ENCODE assay signal across 11 cellular contexts in genomic region chr1:181469829-181470228, GRCh38. TPM values are rescaled to one million over a fixed set of nuclear protein-coding genes. Genes with fewer than 3 reads are reported as not detected.
DNase-seq lines count a peak whose midpoint lies in the region; ATAC-seq, FAIRE-seq and TF ChIP-seq lines count a peak whose summit lies in the region.
"Had no signal": no experiment of that assay in that cellular context is flagged by ENCODE, and none has a peak within 500 bp of the region (broad histone marks: within the 10 kb centered on the region; RNA-seq: fewer than 3 reads in every experiment).

No MANE protein-coding gene starts in this region.

- no peak overlapping the region for H2AFZ ChIP-seq in K562 (ENCODE audit: low read depth, low read length)

- TF ChIP-seq EP300 in K562 (IDR thresholded peaks at IDR 0.05; ENCODE audit: low read length), result no peak

- H3K79me2 ChIP-seq in K562 (ENCODE audit: control insufficient read depth, insufficient read depth, low read length), result no peaks in the 10 kb centered on the region

- no peak for TF ChIP-seq CTCF in left ventricle myocardium inferior (IDR thresholded peaks at IDR 0.05; ENCODE audit: borderline replicate concordance)
- no peak for TF ChIP-seq CTCF in K562 (IDR thresholded peaks at IDR 0.05 in 2 of 3, conservative IDR thresholded peaks at IDR 0.05 in 1 of 3; ENCODE audit: insufficient read depth in 2 of 3, low read depth in 1 of 3, low read length in 3 of 3)

- WGBS in K562 (ENCODE audit: insufficient coverage, low coverage, missing lambda C conversion rate), result 0% methylated on average over 5 of the region's 5 CpGs

- peak; percentile 66 for FAIRE-seq in K562 (lab: Jason Lieb, UNC)

- H3K9me3 ChIP-seq in left ventricle myocardium inferior (replicated peaks) (peaks cover 5% of the 10 kb centered on the region), K562 (replicated peaks; ENCODE audit: control insufficient read depth, insufficient read depth, low read depth, low read length) (no peaks in the 10 kb centered on the region)

- H3K27ac ChIP-seq in left ventricle myocardium inferior (replicated peaks), result no peak overlapping the region
- H3K27ac ChIP-seq in K562 (ENCODE audit: extremely low read depth, low read depth, low read length), result no peak overlapping the region
- H3K27ac ChIP-seq: dorsolateral prefrontal cortex had no signal

- in situ Hi-C loops in K562 (cut with MboI), result loop anchor here (10.0 kb wide), 1 partner anchor 595 kb away; the partner anchor contains the start of gene ZNF648

- H3K27me3 ChIP-seq in left ventricle myocardium inferior (ENCODE audit: low read depth) (peaks cover 98% of the 10 kb centered on the region), K562 (ENCODE audit: control insufficient read depth in 2 of 2, insufficient read depth in 2 of 2, low read length in 2 of 2) (no peaks in the 10 kb centered on the region)

- no peaks in the 10 kb centered on the region for H3K9me1 ChIP-seq in K562 (ENCODE audit: control insufficient read depth, insufficient read depth, low read length)

- BruUV-seq in K562 (replicated peaks; lab: Mats Ljungman, UMichigan), result no TSS peak

- POLR2A ChIA-PET in K562 (lab: Yijun Ruan, JAX), result interaction anchor here (0.8 kb wide), 1 partner anchor 10 kb away, joined by 3 read pairs; no protein-coding TSS in a partner anchor

- intact Hi-C loops in Right ventricle myocardium superior (cut with DNase I), result no loop called here
- intact Hi-C loops in left ventricle myocardium inferior (cut with micrococcal nuclease), result no loop called here
- intact Hi-C loops in K562 (cut with micrococcal nuclease), result no loop called here

- H3K36me3 ChIP-seq in left ventricle myocardium inferior (no peaks in the 10 kb centered on the region), K562 (ENCODE audit: control insufficient read depth, insufficient read depth, low read length) (no peaks in the 10 kb centered on the region)

- no peaks in the 10 kb centered on the region for H3K4me1 ChIP-seq in left ventricle myocardium inferior
- H3K4me1 ChIP-seq in K562 (replicated peaks in 1 of 2; ENCODE audit: control insufficient read depth in 2 of 2, insufficient read depth in 2 of 2, low read length in 2 of 2), result no peaks in the 10 kb centered on the region; a peak in 1 of 5 replicates

- ATAC-seq in Right ventricle myocardium superior (ENCODE audit: poor library complexity), result peak; percentile 22
- peak; percentile 92 for ATAC-seq in K562
- ATAC-seq in HG03095 (IDR thresholded peaks at IDR 0.05; ENCODE audit: unreplicated experiment), result no peak
- ATAC-seq in GM21825 (IDR thresholded peaks at IDR 0.05; ENCODE audit: unreplicated experiment), result no peak
- no peak for ATAC-seq in HG02840 (IDR thresholded peaks at IDR 0.05; ENCODE audit: low FRiP score, unreplicated experiment)
- ATAC-seq: activated T-cell treated with anti-CD3 and anti-CD28 coated beads, Interleukin-2, amount 50 U/mL, for 72 hours had no signal

- H3K4me3 ChIP-seq in left ventricle myocardium inferior, result no peak overlapping the region
- H3K4me3 ChIP-seq in K562, result no peak overlapping the region
- H3K4me3 ChIP-seq: dorsolateral prefrontal cortex had no signal

- TF ChIP-seq RAD21 in K562 (CRISPR knock-in tag; conservative IDR thresholded peaks at IDR 0.05 in 1 of 2, IDR thresholded peaks at IDR 0.05 in 1 of 2), result no peak

- DNase-seq in Right ventricle myocardium superior, result no peak
- no peak for DNase-seq in left ventricle myocardium inferior
- DNase-seq in K562 (ENCODE audit: extremely low read depth in 1 of 4, low spot score in 3 of 4), result peak; percentile 34 to 71 (median 52)
- DNase-seq in kidney tubule cell (ENCODE audit: low spot score), result peak; percentile 89
- no peak for DNase-seq in NCI-H1436 (lab: John Stamatoyannopoulos, UW)
- DNase-seq: activated T-cell treated with anti-CD3 and anti-CD28 coated beads, Interleukin-2, amount 50 U/mL, for 72 hours; NCI-H526 treated with DMSO at 0.1 percent for 48 hours had no signal

- TF ChIP-seq POLR2A in K562 (conservative IDR thresholded peaks at IDR 0.05), result no peak

- H3K9ac ChIP-seq in K562 (ENCODE audit: insufficient read depth in 1 of 2, low read depth in 2 of 2, low read length in 2 of 2), result no peak overlapping the region

- no peak overlapping the region for H3K4me2 ChIP-seq in K562 (ENCODE audit: insufficient read depth, low read length)

- H4K20me1 ChIP-seq in K562 (replicated peaks; ENCODE audit: control insufficient read depth, insufficient read depth, low read length), result no peaks in the 10 kb centered on the region

- CTCF ChIA-PET in K562 (lab: Yijun Ruan, JAX; ENCODE audit: low intra/inter-chr PET ratio), result no interaction called here

TF ChIP-seq in K562, 482 proteins besides CTCF, POLR2A, EP300 and RAD21 (continues in another document):
- TF ChIP-seq KDM1A (IDR thresholded peaks at IDR 0.05) (peak; percentile 86), ETS1 (conservative IDR thresholded peaks at IDR 0.05; ENCODE audit: control insufficient read depth, low read depth, low read length) (no peak), JUND (IDR thresholded peaks at IDR 0.05; ENCODE audit: borderline replicate concordance, low read depth, low read length) (peak; percentile 95), JUND (tag; IDR thresholded peaks at IDR 0.05; ENCODE audit: borderline replicate concordance, low read depth, low read length) (peak; percentile 88; the same call in 2 of the 3 replicates), ASH1L (IDR thresholded peaks at IDR 0.05; ENCODE audit: borderline replicate concordance, low read depth, partially characterized antibody) (no peak), ZNF589 (CRISPR knock-in tag; IDR thresholded peaks at IDR 0.05; ENCODE audit: low read depth) (peak; percentile 32; the same call in 1 of the 2 replicates), ARID1B (IDR thresholded peaks at IDR 0.05) (peak; percentile 80), ZNF263 (CRISPR knock-in tag; IDR thresholded peaks at IDR 0.05; ENCODE audit: borderline replicate concordance) (peak; percentile 55; the same call in 1 of the 2 replicates), MAZ (CRISPR knock-in tag; conservative IDR thresholded peaks at IDR 0.05 in 1 of 2, IDR thresholded peaks at IDR 0.05 in 1 of 2) (peak; percentile 13 to 58; a peak in 1 of 4 replicates), CHD2 (IDR thresholded peaks at IDR 0.05; ENCODE audit: low read depth, low read length) (no peak), ZNF444 (CRISPR knock-in tag; IDR thresholded peaks at IDR 0.05) (0 out of 2 replicates have a peak, but pooled peaks have one; percentile 32), FOSL1 (tag; conservative IDR thresholded peaks at IDR 0.05) (peak; percentile 96), ZNF212 (CRISPR knock-in tag; IDR thresholded peaks at IDR 0.05) (peak; percentile 88; the same call in 1 of the 2 replicates), NEUROD1 (IDR thresholded peaks at IDR 0.05; ENCODE audit: borderline replicate concordance, low read depth, low read length, partially characterized antibody) (peak; percentile 77), HDAC1 (IDR thresholded peaks at IDR 0.05) (peak in 1 of 2 experiments; percentile 78; a peak in 2 of 4 replicates), TAL1 (IDR thresholded peaks at IDR 0.05) (0 out of 2 replicates have a peak, but pooled peaks have one; percentile 14), CEBPG (CRISPR knock-in tag; IDR thresholded peaks at IDR 0.05) (no peak), CEBPG (tag; conservative IDR thresholded peaks at IDR 0.05 in 1 of 2, IDR thresholded peaks at IDR 0.05 in 1 of 2) (no peak), FUS (optimal IDR thresholded peaks at IDR 0.05; ENCODE audit: low read depth, low read length) (no peak)
- TF ChIP-seq, protein P1, sequence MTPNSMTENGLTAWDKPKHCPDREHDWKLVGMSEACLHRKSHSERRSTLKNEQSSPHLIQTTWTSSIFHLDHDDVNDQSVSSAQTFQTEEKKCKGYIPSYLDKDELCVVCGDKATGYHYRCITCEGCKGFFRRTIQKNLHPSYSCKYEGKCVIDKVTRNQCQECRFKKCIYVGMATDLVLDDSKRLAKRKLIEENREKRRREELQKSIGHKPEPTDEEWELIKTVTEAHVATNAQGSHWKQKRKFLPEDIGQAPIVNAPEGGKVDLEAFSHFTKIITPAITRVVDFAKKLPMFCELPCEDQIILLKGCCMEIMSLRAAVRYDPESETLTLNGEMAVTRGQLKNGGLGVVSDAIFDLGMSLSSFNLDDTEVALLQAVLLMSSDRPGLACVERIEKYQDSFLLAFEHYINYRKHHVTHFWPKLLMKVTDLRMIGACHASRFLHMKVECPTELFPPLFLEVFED (CRISPR knock-in tag; conservative IDR thresholded peaks at IDR 0.05), result peak; percentile 68; the same call in 1 of the 2 replicates

RNA-seq across cellular contexts. Expression of gene CACNA1E, which starts 13.5 kb away (rescaled TPM):
- total RNA-seq in Right ventricle myocardium superior, result 4.7 TPM
- total RNA-seq in left ventricle myocardium inferior, result 0.88 TPM
- not detected in 2 replicates for total RNA-seq in K562 (2011; cell fraction: chromatin; rRNA removed; ENCODE audit: low replicate concordance)
- total RNA-seq in K562 (2011; cell fraction: nucleolus; rRNA removed), result not detected in 2 replicates
- total RNA-seq in K562 (2011; cell fraction: nucleoplasm; rRNA removed), result not detected in 2 replicates
- total RNA-seq in K562 (2014; rRNA removed), result not detected in 2 replicates
- total RNA-seq in K562 (2014; rRNA removed; fragmentation: Illumina TruSeq; extraction: Trizol), result not detected in 2 replicates
- under 0.01 TPM in 1 of 2 replicates, not detected in the other for total RNA-seq in K562 (2015; rRNA removed; fragmentation: Illumina TruSeq; extraction: Trizol)
- total RNA-seq in K562 (2021), result 0.04 and 0.07 TPM in 2 replicates
- polyA plus RNA-seq in K562 (2011; rRNA removed), result not detected in 2 replicates
- polyA plus RNA-seq in K562 (2011; cell fraction: cytosol; rRNA removed), result not detected in 2 replicates
- polyA plus RNA-seq in K562 (2011; cell fraction: nucleus; rRNA removed), result 0.04 TPM in 1 of 2 replicates, not detected in the other
- polyA plus RNA-seq in K562 (2012), result 0.01 and 0.04 TPM in 2 replicates
- polyA plus RNA-seq in K562 (2014; fragmentation: Illumina TruSeq; extraction: Trizol), result not detected in 2 replicates
- not detected for polyA plus RNA-seq in K562 (2014; fragmentation: Nextera tagmentation; extraction: Ambion mirVana)
- not detected in 2 replicates for polyA plus RNA-seq in K562 (2014; rRNA removed)
- not detected in 2 replicates for polyA minus RNA-seq in K562 (2011; rRNA and poly(A)+ RNA removed)
- not detected in 2 replicates for polyA minus RNA-seq in K562 (2011; cell fraction: cytosol; rRNA and poly(A)+ RNA removed)
- under 0.01 TPM in 1 of 2 replicates, not detected in the other for polyA minus RNA-seq in K562 (2011; cell fraction: nucleus; rRNA and poly(A)+ RNA removed)

Comparison
In these comparisons a context has a peak if more than half of its experiments do, and no peak if none do; other contexts are left out.
1. ATAC-seq: peak in Right ventricle myocardium superior (single experiment) and K562 (single experiment); none in HG03095 (single experiment), GM21825 (single experiment) and HG02840 (single experiment).
2. DNase-seq: peak in K562 (4 of 4) and kidney tubule cell (single experiment); none in Right ventricle myocardium superior (single experiment), left ventricle myocardium inferior (single experiment) and NCI-H1436 (single experiment).